In genomic region chr4:36037127-36037526, GRCh38 we compare ENCODE assay signal across 32 cellular contexts.
"Had no signal": no experiment of that assay in that cellular context is flagged by ENCODE, and none has a peak within 500 bp of the region (broad histone marks: within the 10 kb centered on the region; RNA-seq: fewer than 3 reads in every experiment).

No MANE protein-coding gene starts in this region.

- H3K4me1 ChIP-seq: adrenal gland, body of pancreas, breast epithelium had no signal

- DNase-seq: activated B cell treated with CpG ODN at 0.5 μM for 24 hours; activated CD4-positive, alpha-beta memory T cell treated with anti-CD3 and anti-CD28 coated beads for 36 hours; activated CD4-positive, alpha-beta T cell treated with anti-CD3 and anti-CD28 coated beads for 4 hours; activated CD4-positive, alpha-beta T cell treated with anti-CD3 and anti-CD28 coated beads, Interleukin-2, amount 10 ng/mL, durations not matched to agents 24 days and 14 days; activated CD4-positive, alpha-beta T cell treated with anti-CD3 and anti-CD28 coated beads, Interleukin-2, amount 50 U/mL, for 1 hour; activated CD4-positive, alpha-beta T cell treated with anti-CD3 and anti-CD28 coated beads, Interleukin-2, amount 50 U/mL, for 4 hours; activated CD4-positive, CD25-positive, alpha-beta regulatory T cell treated with anti-CD3 and anti-CD28 coated beads, Interleukin-2, amount 50 U/mL, for 72 hours; activated CD8-positive, alpha-beta memory T cell treated with anti-CD3 and anti-CD28 coated beads, Interleukin-2, amount 50 U/mL, for 4 hours; activated CD8-positive, alpha-beta T cell treated with anti-CD3 and anti-CD28 coated beads for 36 hours; activated effector memory CD4-positive, alpha-beta T cell treated with anti-CD3 and anti-CD28 coated beads, Interleukin-2, amount 50 U/mL, for 16 hours; activated gamma-delta T cell treated with Interleukin-2 at 50 U/mL for 16 hours; activated naive CD4-positive, alpha-beta T cell; activated naive CD4-positive, alpha-beta T cell treated with anti-CD3 and anti-CD28 coated beads for 36 hours; activated naive CD4-positive, alpha-beta T cell treated with anti-CD3 and anti-CD28 coated beads, Interleukin-2, amount 50 U/mL, for 16 hours; activated naive CD8-positive, alpha-beta T cell treated with anti-CD3 and anti-CD28 coated beads for 36 hours; activated T-cell treated with anti-CD3 and anti-CD28 coated beads for 4 hours; activated T-cell treated with anti-CD3 and anti-CD28 coated beads, Interleukin-2, amount 50 U/mL, for 1 hour; activated T-cell treated with anti-CD3 and anti-CD28 coated beads, Interleukin-2, amount 50 U/mL, for 4 hours; activated T-cell treated with anti-CD3 and anti-CD28 coated beads, Interleukin-2, amount 50 U/mL, for 72 hours; adrenal gland; amniotic stem cell; aorta; body of pancreas; brain microvascular endothelial cell; central memory CD4-positive, alpha-beta T cell; T-helper 1 cell; T-helper 2 cell; T-helper 9 cell had no signal

- H3K4me3 ChIP-seq: adrenal gland, body of pancreas, breast epithelium had no signal

- H3K27ac ChIP-seq: adrenal gland, body of pancreas, brain microvascular endothelial cell, breast epithelium, VCaP had no signal

- H3K36me3 ChIP-seq: adrenal gland, brain microvascular endothelial cell, breast epithelium had no signal

- H3K27me3 ChIP-seq: adrenal gland, body of pancreas, brain microvascular endothelial cell, breast epithelium had no signal

- ATAC-seq: activated CD8-positive, alpha-beta T cell treated with anti-CD3 and anti-CD28 coated beads for 36 hours; activated naive CD4-positive, alpha-beta T cell treated with anti-CD3 and anti-CD28 coated beads, Interleukin-2, amount 50 U/mL, for 72 hours; activated T-cell treated with anti-CD3 and anti-CD28 coated beads, Interleukin-2, amount 50 U/mL, for 4 hours; activated T-cell treated with anti-CD3 and anti-CD28 coated beads, Interleukin-2, amount 50 U/mL, for 72 hours; activated T-helper 17 cell treated with anti-CD3 and anti-CD28 coated beads, Interleukin-2, amount 50 U/mL, for 72 hours; body of pancreas had no signal

- H3K9me3 ChIP-seq: adrenal gland, body of pancreas, breast epithelium had no signal
